In the genomic region with DNA sequence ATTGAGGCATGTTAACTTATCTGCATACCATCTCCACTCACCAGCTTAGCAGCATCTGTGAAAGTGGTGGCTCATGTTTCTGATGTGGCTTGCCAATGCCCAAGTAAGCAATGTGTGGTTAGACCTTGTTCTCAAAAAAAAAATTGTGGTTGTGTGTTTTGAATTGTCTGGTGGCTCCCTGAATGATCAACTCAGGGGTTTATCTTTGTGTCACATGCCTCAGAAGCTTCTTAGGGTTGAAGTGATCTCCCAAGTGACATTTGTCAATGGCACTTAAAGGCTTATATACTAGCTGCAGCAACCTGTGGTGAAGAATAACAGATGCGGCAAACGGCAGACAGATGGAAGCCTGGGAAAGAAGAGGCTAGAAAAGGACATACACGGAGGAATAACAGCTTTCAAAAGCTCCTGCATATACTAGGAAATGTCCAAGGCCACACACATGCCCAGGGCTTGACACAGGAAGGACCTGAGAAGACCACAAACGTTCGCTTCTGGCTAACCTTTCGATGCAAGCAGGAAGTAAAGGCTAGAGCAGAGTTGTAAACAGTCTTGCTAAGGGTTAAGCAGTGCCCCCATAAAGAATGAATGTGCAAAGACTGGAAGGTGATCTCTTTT, we compare ENCODE assay signal across 8 cellular contexts. TPM values are rescaled to one million over a fixed set of nuclear protein-coding genes. Genes with fewer than 3 reads are reported as not detected.
A peak's percentile ranks its signal among the peaks of the same experiment; 100 is the strongest.
DNase-seq lines count a peak whose midpoint lies in the region; ATAC-seq, FAIRE-seq and TF ChIP-seq lines count a peak whose summit lies in the region.

No MANE protein-coding gene starts in this region.

- intact Hi-C loops in transverse colon (cut with DNase I; ENCODE audit: low total_unique reads) = no loop called here

- H3K4me3 ChIP-seq in choroid plexus epithelial cell (ENCODE audit: low read depth, low read length) (no peak overlapping the region), transverse colon (no peak overlapping the region)

- H3K27ac ChIP-seq in transverse colon = no peak overlapping the region

- peaks cover 26% of the 10 kb centered on the region for H3K4me1 Mint-ChIP-seq in T-helper 1 cell treated with Interleukin-12 subunit alpha and Interleukin-12 subunit beta and Interleukin-4 antibody, amounts not matched to agents 30 μg/mL and 1 μg/mL, for 36 hours (ENCODE audit: low read depth)
- H3K4me1 Mint-ChIP-seq in stimulated activated naive CD8-positive, alpha-beta T cell treated with anti-CD3 and anti-CD28 coated beads, Interleukin-15, Interleukin-2, amounts not matched to agents 100 ng/mL and 50 ng/mL, for 24 hours (ENCODE audit: low read depth) = peaks cover 21% of the 10 kb centered on the region

- peak overlapping the region; percentile 52 for H3K4me3 Mint-ChIP-seq in T-helper 1 cell treated with Interleukin-12 subunit alpha and Interleukin-12 subunit beta and Interleukin-4 antibody, amounts not matched to agents 30 μg/mL and 1 μg/mL, for 36 hours
- peak overlapping the region; percentile 64 for H3K4me3 Mint-ChIP-seq in stimulated activated naive CD8-positive, alpha-beta T cell treated with anti-CD3 and anti-CD28 coated beads, Interleukin-15, Interleukin-2, amounts not matched to agents 100 ng/mL and 50 ng/mL, for 24 hours

- peak; percentile 91 for ATAC-seq in HG03342 (IDR thresholded peaks at IDR 0.05; ENCODE audit: unreplicated experiment)

- peaks cover 4% of the 10 kb centered on the region for H3K36me3 Mint-ChIP-seq in T-helper 1 cell treated with Interleukin-12 subunit alpha and Interleukin-12 subunit beta and Interleukin-4 antibody, amounts not matched to agents 30 μg/mL and 1 μg/mL, for 36 hours (ENCODE audit: low read depth)
- H3K36me3 Mint-ChIP-seq in stimulated activated naive CD8-positive, alpha-beta T cell treated with anti-CD3 and anti-CD28 coated beads, Interleukin-15, Interleukin-2, amounts not matched to agents 100 ng/mL and 50 ng/mL, for 24 hours (ENCODE audit: low read depth) = no peaks in the 10 kb centered on the region

- H3K27ac Mint-ChIP-seq in T-helper 1 cell treated with Interleukin-12 subunit alpha and Interleukin-12 subunit beta and Interleukin-4 antibody, amounts not matched to agents 30 μg/mL and 1 μg/mL, for 36 hours = peak overlapping the region; percentile 75
- H3K27ac Mint-ChIP-seq in stimulated activated naive CD8-positive, alpha-beta T cell treated with anti-CD3 and anti-CD28 coated beads, Interleukin-15, Interleukin-2, amounts not matched to agents 100 ng/mL and 50 ng/mL, for 24 hours = peak overlapping the region; percentile 90

- peak; percentile 95 for FAIRE-seq in GM19239 (lab: Jason Lieb, UNC)

- H3K36me3 ChIP-seq in transverse colon = no peaks in the 10 kb centered on the region

- TF ChIP-seq EP300 in transverse colon (IDR thresholded peaks at IDR 0.05; ENCODE audit: low read depth) = no peak

- in situ Hi-C loops in transverse colon (cut with MboI; ENCODE audit: low pct_ligation_motif_present in 1 of 4, low pct_unique_long_range_greater_than_20kb in 1 of 4, low sequenced_read_pairs in 3 of 4) = loop anchor here in 2 of 4 donors (25.0 kb wide), 3 partner anchors 493 to 618 kb away; no protein-coding TSS in a partner anchor

- TF ChIP-seq CTCF in choroid plexus epithelial cell (conservative IDR thresholded peaks at IDR 0.05; ENCODE audit: low read depth, low read length) (no peak), transverse colon (IDR thresholded peaks at IDR 0.05) (no peak)

- 47 to 49% methylated on average over 6 of the region's 6 CpGs for WGBS in transverse colon (ENCODE audit: low coverage in 1 of 2), 2 donors

- H3K27me3 ChIP-seq in transverse colon = no peaks in the 10 kb centered on the region

- H3K9me3 Mint-ChIP-seq in T-helper 1 cell treated with Interleukin-12 subunit alpha and Interleukin-12 subunit beta and Interleukin-4 antibody, amounts not matched to agents 30 μg/mL and 1 μg/mL, for 36 hours = no peaks in the 10 kb centered on the region
- no peaks in the 10 kb centered on the region for H3K9me3 Mint-ChIP-seq in stimulated activated naive CD8-positive, alpha-beta T cell treated with anti-CD3 and anti-CD28 coated beads, Interleukin-15, Interleukin-2, amounts not matched to agents 100 ng/mL and 50 ng/mL, for 24 hours

- H3K9me3 ChIP-seq in transverse colon = peaks cover 0 to 3% of the 10 kb centered on the region in 2 donors

- peaks cover 79% of the 10 kb centered on the region for H3K27me3 Mint-ChIP-seq in T-helper 1 cell treated with Interleukin-12 subunit alpha and Interleukin-12 subunit beta and Interleukin-4 antibody, amounts not matched to agents 30 μg/mL and 1 μg/mL, for 36 hours (ENCODE audit: low read depth)
- H3K27me3 Mint-ChIP-seq in stimulated activated naive CD8-positive, alpha-beta T cell treated with anti-CD3 and anti-CD28 coated beads, Interleukin-15, Interleukin-2, amounts not matched to agents 100 ng/mL and 50 ng/mL, for 24 hours = peaks cover 77% of the 10 kb centered on the region

- no peak for TF ChIP-seq POLR2A in transverse colon (IDR thresholded peaks at IDR 0.05)

- no peaks in the 10 kb centered on the region for H3K4me1 ChIP-seq in transverse colon

- peak; percentile 24 for DNase-seq in AG08395 (ENCODE audit: low spot score)
- DNase-seq in GM19239 (ENCODE audit: insufficient read length, low spot score) = peak; percentile 42
- peak; percentile 61 for DNase-seq in choroid plexus epithelial cell (ENCODE audit: low read depth)
- DNase-seq in transverse colon = no peak
- DNase-seq in midbrain (lab: John Stamatoyannopoulos, UW) = no peak

RNA-seq across cellular contexts. Expression of a gene that starts 42.2 kb away (rescaled TPM):
- total RNA-seq in transverse colon = 10 to 100 TPM in 1 of 4 donors, 1 to 10 TPM in 3; 1.8 to 16.8 (median 7.0) TPM

Comparison
In these comparisons a context has a peak if more than half of its experiments do, and no peak if none do; other contexts are left out.
1. DNase-seq: peak in AG08395 (single experiment), GM19239 (single experiment) and choroid plexus epithelial cell (single experiment); none in transverse colon (single experiment) and midbrain (single experiment).